8 cellular contexts compared by ENCODE assay signal in the genomic region with DNA sequence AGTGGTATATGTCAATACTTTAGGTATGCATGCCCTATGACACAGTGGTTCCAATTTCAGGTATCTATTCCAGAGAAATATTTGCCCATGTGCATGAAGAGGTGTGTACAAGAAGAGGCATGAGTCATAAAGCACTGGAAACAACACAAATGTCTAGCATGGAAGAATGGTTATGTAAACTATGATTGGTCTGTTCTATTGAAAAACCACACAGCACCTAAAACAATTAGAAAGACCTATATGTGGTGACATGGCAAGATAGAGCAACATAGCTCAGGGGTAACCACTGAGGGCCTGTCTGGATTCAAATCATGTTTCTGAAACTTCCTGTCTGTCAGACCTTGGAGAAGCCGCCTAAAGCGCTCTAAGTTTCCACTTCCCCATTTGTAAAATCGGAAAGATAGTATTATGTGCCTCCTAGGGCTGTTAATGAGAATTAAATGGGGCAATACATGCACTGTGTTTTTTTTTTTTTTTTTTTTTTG.
DNase-seq lines count a peak whose midpoint lies in the region; ATAC-seq and TF ChIP-seq lines count a peak whose summit lies in the region.

No MANE protein-coding gene starts in this region.

- TF ChIP-seq CTCF in GM12864 (IDR thresholded peaks at IDR 0.05; ENCODE audit: low read depth, low read length, missing control alignments) (no peak), GM20000 (IDR thresholded peaks at IDR 0.05; ENCODE audit: extremely low read depth, missing control alignments) (no peak), coronary artery (IDR thresholded peaks at IDR 0.05) (no peak)

- no peak overlapping the region for H3K4me3 Mint-ChIP-seq in T-helper 2 cell treated with Interferon-gamma antibody and Interleukin-4, amounts not matched to agents 5 μg/mL and 100 μg/mL, for 36 hours

- H3K36me3 Mint-ChIP-seq in T-helper 2 cell treated with Interferon-gamma antibody and Interleukin-4, amounts not matched to agents 5 μg/mL and 100 μg/mL, for 36 hours (ENCODE audit: low read depth), result no peaks in the 10 kb centered on the region

- DNase-seq in GM12864 (ENCODE audit: low read depth), result peak; percentile 82
- peak; percentile 49 for DNase-seq in GM20000 (ENCODE audit: low spot score)
- peak; percentile 47 for DNase-seq in T-helper 2 cell treated with Interferon-gamma antibody and Interleukin-4, amounts not matched to agents 5 μg/mL and 100 μg/mL, for 36 hours (ENCODE audit: low spot score)
- DNase-seq in medulla oblongata (ENCODE audit: extremely low spot score), result peak; percentile 51
- DNase-seq in GM03348 (ENCODE audit: low spot score), result no peak
- DNase-seq in nucleus accumbens (lab: John Stamatoyannopoulos, UW), result no peak
- DNase-seq in coronary artery (ENCODE audit: low spot score), result no peak

- no peaks in the 10 kb centered on the region for H3K9me3 Mint-ChIP-seq in T-helper 2 cell treated with Interferon-gamma antibody and Interleukin-4, amounts not matched to agents 5 μg/mL and 100 μg/mL, for 36 hours

- no peak overlapping the region for H3K4me3 ChIP-seq in GM12864 (ENCODE audit: low read depth, low read length)
- no peak overlapping the region for H3K4me3 ChIP-seq in coronary artery

- no peak overlapping the region for H3K27ac ChIP-seq in coronary artery

- peaks cover 7% of the 10 kb centered on the region for H3K4me1 Mint-ChIP-seq in T-helper 2 cell treated with Interferon-gamma antibody and Interleukin-4, amounts not matched to agents 5 μg/mL and 100 μg/mL, for 36 hours (ENCODE audit: low read depth)

- peak; percentile 90 for ATAC-seq in HG03460 (IDR thresholded peaks at IDR 0.05; ENCODE audit: unreplicated experiment)

- no peak overlapping the region for H3K27ac Mint-ChIP-seq in T-helper 2 cell treated with Interferon-gamma antibody and Interleukin-4, amounts not matched to agents 5 μg/mL and 100 μg/mL, for 36 hours

- H3K27me3 Mint-ChIP-seq in T-helper 2 cell treated with Interferon-gamma antibody and Interleukin-4, amounts not matched to agents 5 μg/mL and 100 μg/mL, for 36 hours (ENCODE audit: low read depth), result no peaks in the 10 kb centered on the region

Comparison
In these comparisons a context has a peak if more than half of its experiments do, and no peak if none do; other contexts are left out.
1. DNase-seq: peak in GM12864 (single experiment), GM20000 (single experiment), T-helper 2 cell treated with Interferon-gamma antibody and Interleukin-4, amounts not matched to agents 5 μg/mL and 100 μg/mL, for 36 hours (single experiment) and medulla oblongata (single experiment); none in GM03348 (single experiment), nucleus accumbens (0 of 56) and coronary artery (single experiment).